ENCODE assay signal across 8 cellular contexts in genomic region chr18:76823574-76823973, GRCh38. TPM values are rescaled to one million over a fixed set of nuclear protein-coding genes. Genes with fewer than 3 reads are reported as not detected.
DNase-seq lines count a peak whose midpoint lies in the region; ATAC-seq and TF ChIP-seq lines count a peak whose summit lies in the region.

No MANE protein-coding gene starts in this region.

- peak overlapping the region; percentile 87 for H3K4me3 Mint-ChIP-seq in activated CD4-positive, alpha-beta T cell treated with anti-CD3 and anti-CD28 coated beads, Interleukin-2, amount 10 ng/mL, durations not matched to agents 24 days and 14 days

- intact Hi-C loops in activated CD4-positive, alpha-beta T cell treated with anti-CD3 and anti-CD28 coated beads, Interleukin-2, amount 10 ng/mL, durations not matched to agents 24 days and 14 days (cut with micrococcal nuclease) = loop anchor here (2.0 to 5.0 kb wide), 2 partner anchors 239 to 331 kb away; no protein-coding TSS in a partner anchor
- intact Hi-C loops in posterior vena cava (cut with DNase I) = no loop called here

- peak overlapping the region; percentile 92 for H3K27ac ChIP-seq in VCaP

- no peaks in the 10 kb centered on the region for H3K27me3 Mint-ChIP-seq in activated CD4-positive, alpha-beta T cell treated with anti-CD3 and anti-CD28 coated beads, Interleukin-2, amount 10 ng/mL, durations not matched to agents 24 days and 14 days

- H3K4me3 ChIP-seq in fibroblast of pulmonary artery (replicated peaks; ENCODE audit: low read depth, low read length) = peak overlapping the region; percentile 74

- TF ChIP-seq CTCF in VCaP (conservative IDR thresholded peaks at IDR 0.05) = no peak
- peak; percentile 30 for TF ChIP-seq CTCF in fibroblast of pulmonary artery (IDR thresholded peaks at IDR 0.05; ENCODE audit: low read length, missing control alignments)

- peaks cover 40% of the 10 kb centered on the region for H3K4me1 Mint-ChIP-seq in activated CD4-positive, alpha-beta T cell treated with anti-CD3 and anti-CD28 coated beads, Interleukin-2, amount 10 ng/mL, durations not matched to agents 24 days and 14 days

- H3K9me3 Mint-ChIP-seq in activated CD4-positive, alpha-beta T cell treated with anti-CD3 and anti-CD28 coated beads, Interleukin-2, amount 10 ng/mL, durations not matched to agents 24 days and 14 days = no peaks in the 10 kb centered on the region

- DNase-seq in activated CD4-positive, alpha-beta T cell treated with anti-CD3 and anti-CD28 coated beads, Interleukin-2, amount 10 ng/mL, durations not matched to agents 24 days and 14 days = peak; percentile 66
- no peak for DNase-seq in activated CD4-positive, alpha-beta T cell treated with anti-CD3 and anti-CD28 coated beads, Interleukin-2, amount 50 U/mL, for 4 hours
- DNase-seq in fibroblast of pulmonary artery (ENCODE audit: low read depth) (no peak), posterior vena cava (ENCODE audit: low spot score) (peak; percentile 79), NCI-H526 (lab: John Stamatoyannopoulos, UW) (no peak)
- no peak for DNase-seq in stimulated activated naive CD4-positive, alpha-beta T cell treated with Interleukin-2 at 50 U/mL for 16 hours (lab: John Stamatoyannopoulos, UW)

- no peak for ATAC-seq in GM18502 (IDR thresholded peaks at IDR 0.05; ENCODE audit: poor library complexity, unreplicated experiment)

- peaks cover 15% of the 10 kb centered on the region for H3K36me3 Mint-ChIP-seq in activated CD4-positive, alpha-beta T cell treated with anti-CD3 and anti-CD28 coated beads, Interleukin-2, amount 10 ng/mL, durations not matched to agents 24 days and 14 days (ENCODE audit: low read depth)

- peak overlapping the region; percentile 83 for H3K27ac Mint-ChIP-seq in activated CD4-positive, alpha-beta T cell treated with anti-CD3 and anti-CD28 coated beads, Interleukin-2, amount 10 ng/mL, durations not matched to agents 24 days and 14 days

RNA-seq across cellular contexts. Expression of gene ZNF236, which starts 1.2 kb away (rescaled TPM):
- 17.5 and 22.0 TPM in 2 replicates for total RNA-seq in activated CD4-positive, alpha-beta T cell treated with anti-CD3 and anti-CD28 coated beads, Interleukin-2, amount 10 ng/mL, durations not matched to agents 24 days and 14 days
- total RNA-seq in posterior vena cava = 10 to 100 TPM; 14.1 to 14.2 TPM

Comparison
In these comparisons a context has a peak if more than half of its experiments do, and no peak if none do; other contexts are left out.
1. DNase-seq: peak in activated CD4-positive, alpha-beta T cell treated with anti-CD3 and anti-CD28 coated beads, Interleukin-2, amount 10 ng/mL, durations not matched to agents 24 days and 14 days (single experiment) and posterior vena cava (single experiment); none in activated CD4-positive, alpha-beta T cell treated with anti-CD3 and anti-CD28 coated beads, Interleukin-2, amount 50 U/mL, for 4 hours (0 of 2), fibroblast of pulmonary artery (single experiment), NCI-H526 (0 of 2) and stimulated activated naive CD4-positive, alpha-beta T cell treated with Interleukin-2 at 50 U/mL for 16 hours (single experiment).